In the genomic region with DNA sequence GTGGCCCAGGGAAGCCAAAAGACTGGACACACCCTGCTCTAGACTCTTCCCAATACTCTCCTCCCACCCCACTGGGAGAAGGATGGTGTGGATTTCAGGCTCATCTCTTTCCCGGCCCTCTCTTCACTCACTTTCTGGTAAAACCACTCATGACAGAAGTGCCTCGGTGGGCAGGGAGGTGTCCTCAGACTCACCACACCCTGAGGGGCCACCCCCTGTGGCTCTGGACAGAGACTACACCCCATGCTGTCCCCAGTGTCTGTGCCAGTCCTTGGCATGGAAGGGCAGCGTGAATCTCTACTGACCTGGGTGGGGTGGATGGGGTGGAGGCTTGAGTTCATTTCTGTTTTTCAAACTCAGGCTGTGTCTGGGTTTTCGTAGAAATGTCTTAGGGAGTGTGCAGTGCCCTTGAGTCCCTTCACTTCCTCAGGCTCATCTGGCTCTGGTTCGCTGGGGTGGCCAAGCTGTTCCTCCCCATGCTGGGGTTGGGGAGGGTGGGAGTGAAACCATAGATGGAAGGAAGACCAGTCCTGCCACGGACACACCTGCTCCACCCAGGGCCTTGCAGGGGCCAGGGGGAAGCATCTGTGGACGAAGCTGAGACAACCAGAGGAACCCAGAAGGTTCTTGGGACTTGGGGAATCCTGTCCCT, we compare ENCODE assay signal across 1 cellular context.
TF ChIP-seq lines count a peak whose summit lies in the region.

No MANE protein-coding gene starts in this region.

TF ChIP-seq in HCT116, 20 proteins besides CTCF, POLR2A, EP300 and RAD21:
- no peak for TF ChIP-seq CEBPB (IDR thresholded peaks at IDR 0.05; ENCODE audit: low read depth)
- TF ChIP-seq ZNF274 (IDR thresholded peaks at IDR 0.05; ENCODE audit: low read depth, low read length): no peak
